In genomic region chr1:21337459-21337930, GRCh38 we compare ENCODE assay signal across 1 cellular context.
TF ChIP-seq lines count a peak whose summit lies in the region.

No MANE protein-coding gene starts in this region.

TF ChIP-seq in GM12878, 131 proteins besides CTCF, POLR2A, EP300 and RAD21 (continued from another document):
- TF ChIP-seq, protein P1, sequence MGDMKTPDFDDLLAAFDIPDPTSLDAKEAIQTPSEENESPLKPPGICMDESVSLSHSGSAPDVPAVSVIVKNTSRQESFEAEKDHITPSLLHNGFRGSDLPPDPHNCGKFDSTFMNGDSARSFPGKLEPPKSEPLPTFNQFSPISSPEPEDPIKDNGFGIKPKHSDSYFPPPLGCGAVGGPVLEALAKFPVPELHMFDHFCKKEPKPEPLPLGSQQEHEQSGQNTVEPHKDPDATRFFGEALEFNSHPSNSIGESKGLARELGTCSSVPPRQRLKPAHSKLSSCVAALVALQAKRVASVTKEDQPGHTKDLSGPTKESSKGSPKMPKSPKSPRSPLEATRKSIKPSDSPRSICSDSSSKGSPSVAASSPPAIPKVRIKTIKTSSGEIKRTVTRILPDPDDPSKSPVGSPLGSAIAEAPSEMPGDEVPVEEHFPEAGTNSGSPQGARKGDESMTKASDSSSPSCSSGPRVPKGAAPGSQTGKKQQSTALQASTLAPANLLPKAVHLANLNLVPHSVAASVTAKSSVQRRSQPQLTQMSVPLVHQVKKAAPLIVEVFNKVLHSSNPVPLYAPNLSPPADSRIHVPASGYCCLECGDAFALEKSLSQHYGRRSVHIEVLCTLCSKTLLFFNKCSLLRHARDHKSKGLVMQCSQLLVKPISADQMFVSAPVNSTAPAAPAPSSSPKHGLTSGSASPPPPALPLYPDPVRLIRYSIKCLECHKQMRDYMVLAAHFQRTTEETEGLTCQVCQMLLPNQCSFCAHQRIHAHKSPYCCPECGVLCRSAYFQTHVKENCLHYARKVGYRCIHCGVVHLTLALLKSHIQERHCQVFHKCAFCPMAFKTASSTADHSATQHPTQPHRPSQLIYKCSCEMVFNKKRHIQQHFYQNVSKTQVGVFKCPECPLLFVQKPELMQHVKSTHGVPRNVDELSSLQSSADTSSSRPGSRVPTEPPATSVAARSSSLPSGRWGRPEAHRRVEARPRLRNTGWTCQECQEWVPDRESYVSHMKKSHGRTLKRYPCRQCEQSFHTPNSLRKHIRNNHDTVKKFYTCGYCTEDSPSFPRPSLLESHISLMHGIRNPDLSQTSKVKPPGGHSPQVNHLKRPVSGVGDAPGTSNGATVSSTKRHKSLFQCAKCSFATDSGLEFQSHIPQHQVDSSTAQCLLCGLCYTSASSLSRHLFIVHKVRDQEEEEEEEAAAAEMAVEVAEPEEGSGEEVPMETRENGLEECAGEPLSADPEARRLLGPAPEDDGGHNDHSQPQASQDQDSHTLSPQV (IDR thresholded peaks at IDR 0.05) = no peak
- TF ChIP-seq REST (IDR thresholded peaks at IDR 0.05; ENCODE audit: low read depth, low read length) = peak; percentile 60; the same call in 1 of the 2 replicates
